15 cellular contexts compared by ENCODE assay signal in the genomic region with DNA sequence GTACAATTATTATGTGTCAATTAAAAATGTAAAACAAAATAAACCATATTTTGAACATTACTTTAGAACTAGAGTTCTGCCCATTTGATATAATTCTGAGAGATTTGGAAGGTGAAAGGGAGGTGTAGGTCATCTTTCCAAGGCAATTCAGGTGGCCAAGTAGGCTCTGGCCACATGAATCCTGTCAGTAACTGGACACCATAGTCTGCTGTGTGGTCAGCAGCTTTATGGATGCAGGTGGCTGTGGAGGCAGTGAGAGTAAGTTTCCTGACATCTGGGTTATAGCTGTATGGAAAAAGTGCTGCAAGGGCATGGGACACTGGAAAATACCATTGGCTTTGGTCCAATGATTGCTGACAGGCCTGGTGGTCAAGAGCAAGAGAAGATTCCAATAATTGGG.
"Had no signal": no experiment of that assay in that cellular context is flagged by ENCODE, and none has a peak within 500 bp of the region (broad histone marks: within the 10 kb centered on the region; RNA-seq: fewer than 3 reads in every experiment).

No MANE protein-coding gene starts in this region.

- DNase-seq: activated B cell treated with CpG ODN at 0.5 μM for 24 hours; activated CD4-positive, alpha-beta T cell treated with anti-CD3 and anti-CD28 coated beads, Interleukin-2, amount 50 U/mL, for 1 hour; activated effector memory CD4-positive, alpha-beta T cell treated with Interleukin-2 at 50 U/mL for 16 hours; aorta; cerebellar nuclear complex; effector memory CD8-positive, alpha-beta T cell; foreskin melanocyte; head of caudate nucleus; kidney glomerular epithelial cell; occipital lobe; SIG-M5; stimulated activated CD4-positive, alpha-beta T cell treated with anti-CD3 and anti-CD28 coated beads, Interleukin-2, amount 100 ng/mL, for 48 hours; stimulated activated naive CD4-positive, alpha-beta T cell; trophoblast cell had no signal

- H3K9me3 Mint-ChIP-seq: activated B cell treated with CpG ODN at 0.5 μM for 24 hours; effector memory CD8-positive, alpha-beta T cell had no signal

- H3K4me3 Mint-ChIP-seq: activated B cell treated with CpG ODN at 0.5 μM for 24 hours; effector memory CD8-positive, alpha-beta T cell; nephron had no signal

- ATAC-seq: effector memory CD8-positive, alpha-beta T cell had no signal

- H3K27ac Mint-ChIP-seq: activated B cell treated with CpG ODN at 0.5 μM for 24 hours; effector memory CD8-positive, alpha-beta T cell; nephron had no signal
